Comparison of ENCODE assay signal across 8 cellular contexts in genomic region chr17:72119963-72120877, GRCh38.
A peak's percentile ranks its signal among the peaks of the same experiment; 100 is the strongest.
DNase-seq lines count a peak whose midpoint lies in the region; ATAC-seq lines count a peak whose summit lies in the region.

No MANE protein-coding gene starts in this region.

- DNase-seq in DMS153 (lab: John Stamatoyannopoulos, UW) (peak; percentile 58), T1000 (lab: John Stamatoyannopoulos, UW) (peak; percentile 70), head of caudate nucleus (peak in 40 of 42 donors; percentile 40 to 83 (median 60)), putamen (ENCODE audit: low spot score) (peak; percentile 68), iPS-NIHi7 (ENCODE audit: extremely low spot score) (no peak), NCI-H2029 (lab: John Stamatoyannopoulos, UW) (no peak)

- intact Hi-C loops in head of caudate nucleus (cut with DNase I) = loop anchor here (10.0 kb wide), 2 partner anchors 55 to 1355 kb away; no protein-coding TSS in a partner anchor

- peak; percentile 6 for ATAC-seq in HG03432 (IDR thresholded peaks at IDR 0.05; ENCODE audit: unreplicated experiment)
- no peak for ATAC-seq in HG02852 (IDR thresholded peaks at IDR 0.05; ENCODE audit: unreplicated experiment)

Comparison
In these comparisons a context has a peak if more than half of its experiments do, and no peak if none do; other contexts are left out.
1. DNase-seq: peak in DMS153 (single experiment), T1000 (single experiment), head of caudate nucleus (40 of 42) and putamen (single experiment); none in iPS-NIHi7 (single experiment) and NCI-H2029 (single experiment).